In genomic region chr10:100341953-100342626, GRCh38 we compare ENCODE assay signal across 8 cellular contexts. TPM values are rescaled to one million over a fixed set of nuclear protein-coding genes. Genes with fewer than 3 reads are reported as not detected.
DNase-seq lines count a peak whose midpoint lies in the region; ATAC-seq, FAIRE-seq and TF ChIP-seq lines count a peak whose summit lies in the region.

No MANE protein-coding gene starts in this region.

- ATAC-seq in pancreas (peak; percentile 53 to 72 (median 70)), HG02852 (IDR thresholded peaks at IDR 0.05; ENCODE audit: unreplicated experiment) (no peak), HG02973 (IDR thresholded peaks at IDR 0.05; ENCODE audit: unreplicated experiment) (no peak)

- H3K9me3 Mint-ChIP-seq in activated T-cell treated with anti-CD3 and anti-CD28 coated beads, Interleukin-2, amount 50 U/mL, for 24 hours, result no peaks in the 10 kb centered on the region

- H3K36me3 Mint-ChIP-seq in activated T-cell treated with anti-CD3 and anti-CD28 coated beads, Interleukin-2, amount 50 U/mL, for 24 hours (ENCODE audit: low read depth), result peaks cover 5% of the 10 kb centered on the region

- H3K4me1 Mint-ChIP-seq in activated T-cell treated with anti-CD3 and anti-CD28 coated beads, Interleukin-2, amount 50 U/mL, for 24 hours (ENCODE audit: low read depth), result peaks cover 16% of the 10 kb centered on the region

- H3K27me3 Mint-ChIP-seq in activated T-cell treated with anti-CD3 and anti-CD28 coated beads, Interleukin-2, amount 50 U/mL, for 24 hours, result no peaks in the 10 kb centered on the region

- H3K36me3 ChIP-seq in pancreas, result no peaks in the 10 kb centered on the region

- H3K27ac Mint-ChIP-seq in activated T-cell treated with anti-CD3 and anti-CD28 coated beads, Interleukin-2, amount 50 U/mL, for 24 hours, result no peak overlapping the region

- H3K27me3 ChIP-seq in pancreas, result no peaks in the 10 kb centered on the region

- 40 to 44% methylated on average over 9 of the region's 9 CpGs for WGBS in pancreas, 2 donors

- peak; percentile 62 for TF ChIP-seq CTCF in GM20000 (IDR thresholded peaks at IDR 0.05; ENCODE audit: extremely low read depth, missing control alignments)
- peak in 3 of 4 donors; percentile 35 to 53 (median 40) for TF ChIP-seq CTCF in pancreas (IDR thresholded peaks at IDR 0.05)

- no peak overlapping the region for H3K27ac ChIP-seq in pancreas

- intact Hi-C loops in pancreas (cut with DNase I), result loop anchor here (5.0 to 10.0 kb wide), 3 partner anchors 40 to 183 kb away; partner anchors contain the start of gene NDUFB8 (in 1 of the 3)

- no peaks in the 10 kb centered on the region for H3K9me3 ChIP-seq in pancreas

- H3K4me3 ChIP-seq in pancreas, result no peak overlapping the region

- no peak for FAIRE-seq in pancreas (lab: Jason Lieb, UNC)

- DNase-seq in C1 segment of cervical spinal cord (lab: John Stamatoyannopoulos, UW) (peak in 10 of 14 donors; percentile 19 to 58 (median 39)), GM20000 (ENCODE audit: low spot score) (peak; percentile 66), NOMO-1 (lab: John Stamatoyannopoulos, UW; ENCODE audit: unreplicated experiment in 2 of 2) (peak; percentile 20 to 62), fibroblast of the conjunctiva (ENCODE audit: low read depth) (peak; percentile 39), pancreas (peak in 4 of 6 donors; percentile 34 to 54 (median 42))
- DNase-seq in activated T-cell treated with anti-CD3 and anti-CD28 coated beads, Interleukin-2, amount 50 U/mL, for 24 hours, result peak; percentile 48

- H3K4me3 Mint-ChIP-seq in activated T-cell treated with anti-CD3 and anti-CD28 coated beads, Interleukin-2, amount 50 U/mL, for 24 hours, result no peak overlapping the region

- H3K4me1 ChIP-seq in pancreas, result no peaks in the 10 kb centered on the region

RNA-seq across cellular contexts. Expression of gene SCD, which starts 4.9 kb away (rescaled TPM):
- total RNA-seq in pancreas, result 10 to 100 TPM in 3 of 6 donors, 1 to 10 TPM in 3; 1.9 to 87.6 (median 9.7) TPM
- polyA plus RNA-seq in pancreas, result 10 to 100 TPM; 10.9 to 30.1 TPM

RNA-seq across cellular contexts. Expression of gene PKD2L1, which starts 12.1 kb away (rescaled TPM):
- total RNA-seq in pancreas, result not detected
- polyA plus RNA-seq in pancreas, result under 1 TPM; 0.11 to 0.54 TPM

RNA-seq across cellular contexts. Expression of gene BLOC1S2, which starts 55.6 kb away (rescaled TPM):
- 10 to 100 TPM; 11.7 to 18.6 (median 13.4) TPM for total RNA-seq in pancreas
- 10 to 100 TPM; 14.0 to 30.4 TPM for polyA plus RNA-seq in pancreas

Comparison
In these comparisons a context has a peak if more than half of its experiments do, and no peak if none do; other contexts are left out.
1. ATAC-seq: peak in pancreas (4 of 4); none in HG02852 (single experiment) and HG02973 (single experiment).
2. Peak in every context shown above with its lines, with median percentiles within 50 percentile points of each other: DNase-seq.